Comparison of ENCODE assay signal across 8 cellular contexts in the genomic region with DNA sequence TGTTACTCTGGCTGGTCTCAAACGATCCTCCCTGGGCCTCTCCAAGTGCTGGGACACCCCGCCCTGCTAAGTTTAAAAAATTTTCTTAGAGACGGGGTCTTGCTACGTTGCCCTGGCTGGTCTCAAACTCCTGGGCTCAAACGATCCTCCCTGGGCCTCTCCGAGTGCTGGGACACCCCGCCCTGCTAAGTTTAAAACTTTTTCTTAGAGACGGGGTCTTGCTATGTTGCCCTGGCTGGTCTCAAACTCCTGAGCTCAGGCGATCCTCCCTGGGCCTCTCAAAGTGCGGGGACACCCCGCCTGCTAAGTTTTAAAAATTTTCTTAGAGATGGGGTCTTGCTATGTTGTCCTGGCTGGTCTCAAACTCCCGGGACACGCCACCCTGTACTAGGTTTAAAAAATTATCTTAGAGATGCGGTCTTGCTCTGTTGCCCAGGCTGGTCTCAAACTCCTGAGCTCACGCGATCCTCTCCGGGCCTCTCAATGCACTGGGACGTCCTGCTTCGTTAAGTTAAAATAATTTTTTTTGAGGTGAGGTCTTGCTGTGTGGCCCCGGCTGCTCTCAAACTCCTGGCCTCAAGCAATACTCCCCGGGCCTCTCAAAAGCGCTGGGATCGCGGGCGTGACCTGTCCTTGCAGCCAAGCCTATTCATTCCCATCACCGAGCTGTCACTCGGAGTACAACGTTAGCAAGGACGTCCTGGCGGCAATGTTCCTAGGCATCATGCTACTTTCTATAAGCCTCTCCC. TPM values are rescaled to one million over a fixed set of nuclear protein-coding genes. Genes with fewer than 3 reads are reported as not detected.
DNase-seq lines count a peak whose midpoint lies in the region; ATAC-seq and TF ChIP-seq lines count a peak whose summit lies in the region.

No MANE protein-coding gene starts in this region.

- peaks cover 38 to 57% of the 10 kb centered on the region in 2 donors for H3K4me1 ChIP-seq in gastrocnemius medialis

- peak overlapping the region; percentile 85 to 100 (median 98) for H3K4me3 ChIP-seq in gastrocnemius medialis

- peaks cover 63% of the 10 kb centered on the region for H3K36me3 Mint-ChIP-seq in activated CD8-positive, alpha-beta T cell treated with anti-CD3 and anti-CD28 coated beads for 36 hours (ENCODE audit: low read depth)

- no peaks in the 10 kb centered on the region for H3K27me3 ChIP-seq in gastrocnemius medialis

- peaks cover 2 to 54% of the 10 kb centered on the region in 2 donors for H3K36me3 ChIP-seq in gastrocnemius medialis

- CTCF ChIA-PET in activated CD8-positive, alpha-beta T cell treated with anti-CD3 and anti-CD28 coated beads for 36 hours (lab: Charles Lee): no interaction called here

- peaks cover 51% of the 10 kb centered on the region for H3K4me1 Mint-ChIP-seq in activated CD8-positive, alpha-beta T cell treated with anti-CD3 and anti-CD28 coated beads for 36 hours (ENCODE audit: low read depth)

- TF ChIP-seq CTCF in activated CD8-positive, alpha-beta T cell treated with anti-CD3 and anti-CD28 coated beads for 36 hours (IDR thresholded peaks at IDR 0.05): no peak
- no peak for TF ChIP-seq CTCF in gastrocnemius medialis (IDR thresholded peaks at IDR 0.05 in 4 of 5, conservative IDR thresholded peaks at IDR 0.05 in 1 of 5)

- POLR2A ChIA-PET in activated CD8-positive, alpha-beta T cell treated with anti-CD3 and anti-CD28 coated beads for 36 hours (lab: Charles Lee): no interaction called here

- H3K9me3 Mint-ChIP-seq in activated CD8-positive, alpha-beta T cell treated with anti-CD3 and anti-CD28 coated beads for 36 hours: no peaks in the 10 kb centered on the region

- in situ Hi-C loops in gastrocnemius medialis (cut with MboI; ENCODE audit: low sequenced_read_pairs in 4 of 4): loop anchor here in 1 of 4 donors (10.0 kb wide), 1 partner anchor 64 kb away; a partner anchor contains a TSS

- TF ChIP-seq POLR2A in GM18505 (IDR thresholded peaks at IDR 0.05; ENCODE audit: borderline replicate concordance, extremely low read depth, insufficient read depth, insufficient read length) (peak; percentile 2), gastrocnemius medialis (IDR thresholded peaks at IDR 0.05) (no peak)

- H3K27ac Mint-ChIP-seq in activated CD8-positive, alpha-beta T cell treated with anti-CD3 and anti-CD28 coated beads for 36 hours: peak overlapping the region; percentile 97

- intact Hi-C loops in activated CD8-positive, alpha-beta T cell treated with anti-CD3 and anti-CD28 coated beads for 36 hours (cut with micrococcal nuclease): no loop called here
- intact Hi-C loops in left cardiac atrium (cut with DNase I): loop anchor here in 1 of 2 donors (10.0 kb wide), 1 partner anchor 54 kb away; no protein-coding TSS in a partner anchor
- intact Hi-C loops in gastrocnemius medialis (cut with DNase I; ENCODE audit: low total_unique reads): loop anchor here (5.0 to 10.0 kb wide), 3 partner anchors 396 to 1214 kb away; a partner anchor contains a TSS

- peak overlapping the region; percentile 98 to 100 (median 98) for H3K27ac ChIP-seq in gastrocnemius medialis

- ATAC-seq in GM18505 (IDR thresholded peaks at IDR 0.05; ENCODE audit: unreplicated experiment) (no peak), left cardiac atrium (no peak), gastrocnemius medialis (no peak)
- no peak for ATAC-seq in activated CD8-positive, alpha-beta T cell treated with anti-CD3 and anti-CD28 coated beads for 36 hours

- DNase-seq in activated CD8-positive, alpha-beta T cell treated with anti-CD3 and anti-CD28 coated beads for 36 hours: no peak
- DNase-seq in left cardiac atrium (peak; percentile 34), gastrocnemius medialis (peak in 1 of 2 donors; percentile 21), NCI-H345 treated with DMSO at 0.1 percent for 48 hours (lab: John Stamatoyannopoulos, UW; ENCODE audit: unreplicated experiment) (no peak), HK-2 (ENCODE audit: unreplicated experiment) (no peak), iPS-NIHi11 (ENCODE audit: low spot score) (no peak), KG1 (lab: John Stamatoyannopoulos, UW) (no peak)

- no peaks in the 10 kb centered on the region for H3K9me3 ChIP-seq in gastrocnemius medialis

- no peaks in the 10 kb centered on the region for H3K27me3 Mint-ChIP-seq in activated CD8-positive, alpha-beta T cell treated with anti-CD3 and anti-CD28 coated beads for 36 hours

- H3K4me3 Mint-ChIP-seq in activated CD8-positive, alpha-beta T cell treated with anti-CD3 and anti-CD28 coated beads for 36 hours: peak overlapping the region; percentile 91

RNA-seq across cellular contexts. Expression of a gene that starts 1.1 kb away (rescaled TPM):
- 100 to 1,000 TPM; 460 to 476 TPM for total RNA-seq in activated CD8-positive, alpha-beta T cell treated with anti-CD3 and anti-CD28 coated beads for 36 hours
- total RNA-seq in left cardiac atrium (100 to 1,000 TPM; 171 to 206 TPM), gastrocnemius medialis (10 to 100 TPM; 60.0 to 69.9 (median 65.1) TPM)

RNA-seq across cellular contexts. Expression of a gene that starts 54.2 kb away (rescaled TPM):
- total RNA-seq in activated CD8-positive, alpha-beta T cell treated with anti-CD3 and anti-CD28 coated beads for 36 hours: not detected
- 1 to 10 TPM; 8.0 to 9.9 TPM for total RNA-seq in left cardiac atrium
- total RNA-seq in gastrocnemius medialis: 1 to 10 TPM; 2.8 to 8.0 (median 5.6) TPM
